Comparison of ENCODE assay signal across 20 cellular contexts in genomic region chr2:129801575-129801974, GRCh38.
DNase-seq lines count a peak whose midpoint lies in the region; ATAC-seq, FAIRE-seq and TF ChIP-seq lines count a peak whose summit lies in the region.
"Had no signal": no experiment of that assay in that cellular context is flagged by ENCODE, and none has a peak within 500 bp of the region (broad histone marks: within the 10 kb centered on the region; RNA-seq: fewer than 3 reads in every experiment).

No MANE protein-coding gene starts in this region.

- H3K9me3 Mint-ChIP-seq in astrocyte (ENCODE audit: unreplicated experiment): no peaks in the 10 kb centered on the region
- no peaks in the 10 kb centered on the region for H3K9me3 Mint-ChIP-seq in activated CD4-positive, alpha-beta T cell treated with anti-CD3 and anti-CD28 coated beads, Interleukin-2, amount 10 ng/mL, durations not matched to agents 24 days and 14 days
- H3K9me3 Mint-ChIP-seq: activated naive CD4-positive, alpha-beta T cell treated with anti-CD3 and anti-CD28 coated beads, Interleukin-2, amount 50 U/mL, for 24 hours; T-cell had no signal

- H3K27ac ChIP-seq in astrocyte (ENCODE audit: low read depth, low read length) (no peak overlapping the region), iPS-20b (ENCODE audit: low read length) (no peak overlapping the region), caudate nucleus (ENCODE audit: low read depth, low read length) (no peak overlapping the region)
- H3K27ac ChIP-seq: heart right ventricle, prostate gland had no signal

- H3K27me3 ChIP-seq in astrocyte (ENCODE audit: insufficient read depth, low read length) (no peaks in the 10 kb centered on the region), iPS-20b (ENCODE audit: insufficient read depth, low read length) (no peaks in the 10 kb centered on the region)

- H3K36me3 Mint-ChIP-seq in astrocyte (ENCODE audit: low read depth, unreplicated experiment): no peaks in the 10 kb centered on the region
- H3K36me3 Mint-ChIP-seq in activated CD4-positive, alpha-beta T cell treated with anti-CD3 and anti-CD28 coated beads, Interleukin-2, amount 10 ng/mL, durations not matched to agents 24 days and 14 days (ENCODE audit: low read depth): no peaks in the 10 kb centered on the region
- H3K36me3 Mint-ChIP-seq: activated naive CD4-positive, alpha-beta T cell treated with anti-CD3 and anti-CD28 coated beads, Interleukin-2, amount 50 U/mL, for 24 hours; T-cell had no signal

- no peak overlapping the region for H3K9ac ChIP-seq in astrocyte (ENCODE audit: low read length)
- no peak overlapping the region; the same call in 1 of the 2 replicates for H3K9ac ChIP-seq in iPS-20b (ENCODE audit: low read depth, low read length)

- intact Hi-C loops in activated CD4-positive, alpha-beta T cell treated with anti-CD3 and anti-CD28 coated beads, Interleukin-2, amount 10 ng/mL, durations not matched to agents 24 days and 14 days (cut with micrococcal nuclease): no loop called here

- FAIRE-seq in astrocyte (lab: Jason Lieb, UNC): peak; percentile 55
- FAIRE-seq: GM12878 had no signal

- peaks cover 8% of the 10 kb centered on the region for H3K27me3 Mint-ChIP-seq in astrocyte (ENCODE audit: low read depth, unreplicated experiment)
- H3K27me3 Mint-ChIP-seq in activated CD4-positive, alpha-beta T cell treated with anti-CD3 and anti-CD28 coated beads, Interleukin-2, amount 10 ng/mL, durations not matched to agents 24 days and 14 days: peaks cover 4% of the 10 kb centered on the region
- H3K27me3 Mint-ChIP-seq: activated naive CD4-positive, alpha-beta T cell treated with anti-CD3 and anti-CD28 coated beads, Interleukin-2, amount 50 U/mL, for 24 hours; B cell had no signal

- H3K9me3 ChIP-seq in astrocyte (ENCODE audit: insufficient read depth, low read depth, low read length) (no peaks in the 10 kb centered on the region), iPS-20b (ENCODE audit: insufficient read depth, low read depth, low read length) (no peaks in the 10 kb centered on the region)
- H3K9me3 ChIP-seq: heart right ventricle, prostate gland had no signal

- no peak overlapping the region for H3K4me3 ChIP-seq in astrocyte (ENCODE audit: insufficient read depth, low read depth, low read length)
- 0 out of 2 replicates have a peak overlapping the region, but pooled peaks have one; percentile 25 for H3K4me3 ChIP-seq in iPS-20b (ENCODE audit: low read length)
- H3K4me3 ChIP-seq: GM12878, heart right ventricle, prostate gland had no signal

- no peak for TF ChIP-seq CTCF in astrocyte (IDR thresholded peaks at IDR 0.05; ENCODE audit: insufficient read depth, low read depth, low read length)

- no peak overlapping the region for H3K4me3 Mint-ChIP-seq in astrocyte (ENCODE audit: unreplicated experiment)
- H3K4me3 Mint-ChIP-seq in activated CD4-positive, alpha-beta T cell treated with anti-CD3 and anti-CD28 coated beads, Interleukin-2, amount 10 ng/mL, durations not matched to agents 24 days and 14 days: no peak overlapping the region
- H3K4me3 Mint-ChIP-seq: activated naive CD4-positive, alpha-beta T cell treated with anti-CD3 and anti-CD28 coated beads, Interleukin-2, amount 50 U/mL, for 24 hours; B cell; T-cell had no signal

- H3K79me2 ChIP-seq in astrocyte (ENCODE audit: insufficient read depth, low read length): no peaks in the 10 kb centered on the region

- H3K36me3 ChIP-seq in astrocyte (ENCODE audit: insufficient read depth, low read length): no peaks in the 10 kb centered on the region
- H3K36me3 ChIP-seq in iPS-20b (ENCODE audit: insufficient read depth, low read depth, low read length): no peaks in the 10 kb centered on the region
- H3K36me3 ChIP-seq: heart right ventricle, prostate gland had no signal

- peak; percentile 24 for DNase-seq in COLO829 (ENCODE audit: low spot score)
- DNase-seq in M059J (ENCODE audit: low read depth): peak; percentile 24
- DNase-seq in astrocyte (ENCODE audit: low read depth): peak; percentile 58
- no peak for DNase-seq in activated CD4-positive, alpha-beta T cell treated with anti-CD3 and anti-CD28 coated beads for 4 hours
- DNase-seq in activated CD4-positive, alpha-beta T cell treated with anti-CD3 and anti-CD28 coated beads, Interleukin-2, amount 10 ng/mL, durations not matched to agents 24 days and 14 days: no peak
- DNase-seq in caudate nucleus (lab: John Stamatoyannopoulos, UW): no peak
- DNase-seq: activated CD4-positive, CD25-positive, alpha-beta regulatory T cell treated with anti-CD3 and anti-CD28 coated beads, Interleukin-2, amount 50 U/mL, for 72 hours; activated CD8-positive, alpha-beta memory T cell treated with anti-CD3 and anti-CD28 coated beads, Interleukin-2, amount 50 U/mL, for 48 hours; DND-41; heart right ventricle; Kasumi-1; left colon; NCI-H2171; T-cell had no signal

- ATAC-seq in GM21390 (IDR thresholded peaks at IDR 0.05; ENCODE audit: unreplicated experiment): no peak
- ATAC-seq: GM12878, heart right ventricle, left colon, T-cell had no signal

- H3K4me2 ChIP-seq in astrocyte (ENCODE audit: low read length): peak overlapping the region; percentile 45

- no peak overlapping the region for H2AFZ ChIP-seq in astrocyte (ENCODE audit: low read depth, low read length)

- H3K4me1 Mint-ChIP-seq in astrocyte (ENCODE audit: low read depth, unreplicated experiment): peaks cover 6% of the 10 kb centered on the region
- H3K4me1 Mint-ChIP-seq in activated CD4-positive, alpha-beta T cell treated with anti-CD3 and anti-CD28 coated beads, Interleukin-2, amount 10 ng/mL, durations not matched to agents 24 days and 14 days: no peaks in the 10 kb centered on the region
- H3K4me1 Mint-ChIP-seq: activated naive CD4-positive, alpha-beta T cell treated with anti-CD3 and anti-CD28 coated beads, Interleukin-2, amount 50 U/mL, for 24 hours; B cell; T-cell had no signal

- no peaks in the 10 kb centered on the region for H4K20me1 ChIP-seq in astrocyte (ENCODE audit: insufficient read depth, low read length)

- H3K4me1 ChIP-seq in astrocyte (ENCODE audit: insufficient read depth, low read length) (peaks cover 9% of the 10 kb centered on the region), iPS-20b (ENCODE audit: insufficient read depth, low read length) (peaks cover 22% of the 10 kb centered on the region)
- H3K4me1 ChIP-seq: heart right ventricle, prostate gland had no signal

- H3K27ac Mint-ChIP-seq in astrocyte (ENCODE audit: unreplicated experiment): no peak overlapping the region
- H3K27ac Mint-ChIP-seq in activated CD4-positive, alpha-beta T cell treated with anti-CD3 and anti-CD28 coated beads, Interleukin-2, amount 10 ng/mL, durations not matched to agents 24 days and 14 days: no peak overlapping the region
- H3K27ac Mint-ChIP-seq: activated naive CD4-positive, alpha-beta T cell treated with anti-CD3 and anti-CD28 coated beads, Interleukin-2, amount 50 U/mL, for 24 hours; B cell; T-cell had no signal

Comparison
In these comparisons a context has a peak if more than half of its experiments do, and no peak if none do; other contexts are left out.
1. DNase-seq: peak in COLO829 (single experiment), M059J (single experiment) and astrocyte (single experiment); none in activated CD4-positive, alpha-beta T cell treated with anti-CD3 and anti-CD28 coated beads for 4 hours (0 of 2), activated CD4-positive, alpha-beta T cell treated with anti-CD3 and anti-CD28 coated beads, Interleukin-2, amount 10 ng/mL, durations not matched to agents 24 days and 14 days (single experiment) and caudate nucleus (0 of 61).